1 cellular context compared by ENCODE assay signal in the genomic region with DNA sequence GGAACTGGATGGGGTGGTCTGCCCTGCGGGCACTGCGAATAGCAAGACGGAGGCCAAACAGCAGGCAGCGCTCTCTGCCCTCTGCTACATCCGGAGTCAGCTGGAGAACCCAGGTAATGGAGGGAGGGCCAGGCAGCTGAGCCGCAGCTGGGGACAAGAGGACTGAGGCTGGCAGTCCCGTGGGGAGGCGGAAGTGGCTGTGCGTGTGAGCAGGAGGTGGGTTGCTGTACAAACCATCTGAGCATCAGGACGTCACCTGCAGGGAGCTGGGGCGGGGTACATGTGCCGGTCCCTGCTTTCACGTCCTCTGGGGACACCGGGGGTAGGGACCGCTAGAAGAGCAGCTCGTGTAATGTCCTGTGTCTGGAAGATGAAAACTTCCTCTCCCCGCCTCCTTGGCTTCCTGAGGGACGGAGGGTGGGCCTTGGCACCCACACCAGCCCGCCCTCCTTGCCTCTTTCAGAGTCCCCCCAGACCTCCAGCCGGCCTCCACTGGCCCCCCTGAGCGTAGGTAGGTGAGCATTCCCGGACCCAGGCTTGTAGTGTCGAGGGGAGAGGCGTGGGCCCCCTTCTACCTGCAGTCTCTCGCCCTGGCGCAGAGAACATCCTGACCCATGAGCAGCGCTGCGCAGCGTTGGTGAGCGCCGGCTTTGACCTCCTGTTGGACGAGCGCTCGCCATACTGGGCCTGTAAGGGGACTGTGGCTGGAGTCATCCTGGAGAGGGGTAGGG.
TF ChIP-seq lines count a peak whose summit lies in the region.

No MANE protein-coding gene starts in this region.

TF ChIP-seq in H1, 55 proteins besides CTCF, POLR2A, EP300 and RAD21:
- TF ChIP-seq KDM1A (IDR thresholded peaks at IDR 0.05; ENCODE audit: borderline replicate concordance, low read length), result no peak
- no peak for TF ChIP-seq CTBP2 (IDR thresholded peaks at IDR 0.05; ENCODE audit: borderline replicate concordance, insufficient read depth, insufficient read length, low read length)
- no peak for TF ChIP-seq BCL11A (IDR thresholded peaks at IDR 0.05; ENCODE audit: low read depth in 2 of 2, low read length in 2 of 2)
